31 cellular contexts compared by ENCODE assay signal in genomic region chr22:32612834-32613233, GRCh38.
"Had no signal": no experiment of that assay in that cellular context is flagged by ENCODE, and none has a peak within 500 bp of the region (broad histone marks: within the 10 kb centered on the region; RNA-seq: fewer than 3 reads in every experiment).

No MANE protein-coding gene starts in this region.

- H3K27ac ChIP-seq: ascending aorta, cardiac muscle cell, colonic mucosa, WERI-Rb-1 had no signal

- DNase-seq: activated CD4-positive, alpha-beta memory T cell treated with anti-CD3 and anti-CD28 coated beads, Interleukin-2, amount 10 ng/mL, durations not matched to agents 7 days and 5 days; activated CD4-positive, alpha-beta T cell treated with anti-CD3 and anti-CD28 coated beads for 1 hour; activated CD4-positive, alpha-beta T cell treated with anti-CD3 and anti-CD28 coated beads for 36 hours; activated CD4-positive, alpha-beta T cell treated with anti-CD3 and anti-CD28 coated beads for 48 hours; activated CD4-positive, alpha-beta T cell treated with anti-CD3 and anti-CD28 coated beads, Interleukin-2, amount 10 ng/mL, durations not matched to agents 7 days and 5 days; activated CD4-positive, alpha-beta T cell treated with anti-CD3 and anti-CD28 coated beads, Interleukin-2, amount 50 U/mL, for 48 hours; activated CD4-positive, CD25-positive, alpha-beta regulatory T cell; activated CD8-positive, alpha-beta memory T cell treated with anti-CD3 and anti-CD28 coated beads for 24 hours; activated CD8-positive, alpha-beta memory T cell treated with anti-CD3 and anti-CD28 coated beads, Interleukin-2, amount 10 ng/mL, durations not matched to agents 7 days and 5 days; activated CD8-positive, alpha-beta memory T cell treated with anti-CD3 and anti-CD28 coated beads, Interleukin-2, amount 50 U/mL, for 48 hours; activated CD8-positive, alpha-beta T cell treated with anti-CD3 and anti-CD28 coated beads, Interleukin-2, amount 10 ng/mL, durations not matched to agents 7 days and 5 days; activated effector memory CD4-positive, alpha-beta T cell treated with Interleukin-2 at 50 U/mL for 16 hours; activated gamma-delta T cell; activated naive CD4-positive, alpha-beta T cell treated with anti-CD3 and anti-CD28 coated beads, Interleukin-2, amount 10 ng/mL, durations not matched to agents 7 days and 5 days; activated naive CD4-positive, alpha-beta T cell treated with Interleukin-2 at 50 U/mL for 16 hours; activated naive CD8-positive, alpha-beta T cell treated with anti-CD3 and anti-CD28 coated beads, Interleukin-2, amount 10 ng/mL, durations not matched to agents 7 days and 5 days; activated naive CD8-positive, alpha-beta T cell treated with anti-CD3 and anti-CD28 coated beads, Interleukin-2, amount 50 U/mL, for 24 hours; activated T-cell treated with anti-CD3 and anti-CD28 coated beads, Interleukin-2, amount 50 U/mL, for 24 hours; activated T-cell treated with anti-CD3 and anti-CD28 coated beads, Interleukin-2, amount 50 U/mL, for 48 hours; amygdala; anterior cingulate cortex; caudate nucleus; cerebellar nuclear complex; colonic mucosa; T-helper 9 cell; WERI-Rb-1 had no signal

- H3K4me1 ChIP-seq: colonic mucosa had no signal

- H3K4me3 ChIP-seq: ascending aorta, cardiac muscle cell, colonic mucosa had no signal

- H3K36me3 ChIP-seq: ascending aorta, cardiac muscle cell, colonic mucosa, WERI-Rb-1 had no signal

- FAIRE-seq: bronchial epithelial cell had no signal

- H3K9me3 ChIP-seq: ascending aorta, colonic mucosa had no signal

- ATAC-seq: activated CD4-positive, alpha-beta T cell treated with anti-CD3 and anti-CD28 coated beads for 36 hours; activated CD4-positive, CD25-positive, alpha-beta regulatory T cell treated with anti-CD3 and anti-CD28 coated beads, Interleukin-2, amount 50 U/mL, for 24 hours; activated CD8-positive, alpha-beta memory T cell treated with anti-CD3 and anti-CD28 coated beads, Interleukin-2, amount 10 ng/mL, durations not matched to agents 7 days and 5 days; activated CD8-positive, alpha-beta T cell treated with anti-CD3 and anti-CD28 coated beads, Interleukin-2, amount 10 ng/mL, durations not matched to agents 7 days and 5 days; activated naive CD8-positive, alpha-beta T cell treated with anti-CD3 and anti-CD28 coated beads, Interleukin-2, amount 50 U/mL, for 24 hours; WTC11 had no signal

- H3K27me3 ChIP-seq: ascending aorta, cardiac muscle cell, colonic mucosa had no signal
